Comparison of ENCODE assay signal across 10 cellular contexts in the genomic region with DNA sequence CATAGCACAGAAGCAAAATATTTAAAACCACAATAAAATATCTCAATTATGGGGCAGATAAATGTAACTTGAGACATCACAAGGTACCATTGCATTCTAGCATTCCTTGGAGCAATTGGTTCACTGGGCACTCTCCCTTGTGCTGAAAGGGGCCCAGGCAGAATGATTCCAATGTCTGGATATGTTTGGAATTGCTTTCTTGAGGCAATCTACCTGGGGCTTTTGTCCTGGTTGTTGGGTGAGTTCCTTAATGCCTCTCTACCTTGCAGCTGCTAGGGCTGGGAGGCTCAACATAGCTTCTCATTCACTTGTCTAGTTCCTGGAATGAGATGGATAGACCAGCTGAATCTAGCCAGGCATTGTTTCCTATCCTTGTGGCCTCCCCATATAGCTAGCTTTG.
"Had no signal": no experiment of that assay in that cellular context is flagged by ENCODE, and none has a peak within 500 bp of the region (broad histone marks: within the 10 kb centered on the region; RNA-seq: fewer than 3 reads in every experiment).

No MANE protein-coding gene starts in this region.

- ATAC-seq: HCT116, HepG2, K562 had no signal

- H3K36me3 ChIP-seq: HAP-1 had no signal

- DNase-seq: GM23248, GOT3, H7, HFFc6, KG1 had no signal

- H3K4me3 ChIP-seq: GM23248, HAP-1, K562 had no signal

- H3K27ac ChIP-seq: GM23248, HL-60 had no signal

- H3K9ac ChIP-seq: GM23248 had no signal

- H3K4me1 ChIP-seq: HAP-1 had no signal
